ENCODE assay signal across 8 cellular contexts in the genomic region with DNA sequence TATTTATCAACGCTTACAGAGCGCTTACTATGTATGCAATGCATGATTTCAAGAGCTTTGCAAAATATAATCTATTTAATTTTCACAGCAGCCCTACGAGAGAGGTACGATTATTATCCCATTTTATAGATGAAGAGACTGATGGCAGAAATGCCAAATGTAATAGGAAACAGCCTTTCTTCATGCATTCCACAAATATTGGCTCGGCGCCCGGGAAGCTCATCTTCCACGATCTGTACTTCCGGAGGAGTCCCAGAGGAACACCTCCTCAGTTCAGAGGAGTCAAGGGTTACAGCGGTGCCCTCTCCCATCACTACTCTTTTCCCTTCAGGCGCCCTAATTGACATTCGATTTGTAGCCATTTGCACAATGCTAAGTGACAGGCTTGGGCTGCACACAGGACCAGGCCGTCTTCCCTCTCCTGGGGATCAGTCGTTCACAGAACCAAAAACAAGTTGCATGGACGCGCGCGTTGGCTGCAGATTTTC. TPM values are rescaled to one million over a fixed set of nuclear protein-coding genes. Genes with fewer than 3 reads are reported as not detected.
DNase-seq lines count a peak whose midpoint lies in the region.

No MANE protein-coding gene starts in this region.

- peak overlapping the region; percentile 64 for H3K27ac ChIP-seq in substantia nigra (ENCODE audit: low read depth, low read length, poor library complexity, severe bottlenecking)

- H3K4me1 Mint-ChIP-seq in activated CD4-positive, alpha-beta T cell treated with anti-CD3 and anti-CD28 coated beads, Interleukin-2, amount 10 ng/mL, durations not matched to agents 7 days and 5 days = peaks cover 24% of the 10 kb centered on the region
- peaks cover 18 to 21% of the 10 kb centered on the region in 2 donors for H3K4me1 Mint-ChIP-seq in immature natural killer cell

- H3K4me3 Mint-ChIP-seq in activated CD4-positive, alpha-beta T cell treated with anti-CD3 and anti-CD28 coated beads, Interleukin-2, amount 10 ng/mL, durations not matched to agents 7 days and 5 days = peak overlapping the region; percentile 81
- H3K4me3 Mint-ChIP-seq in immature natural killer cell = peak overlapping the region; percentile 77 to 95 (median 94)

- no peak for DNase-seq in activated CD4-positive, alpha-beta T cell treated with anti-CD3 and anti-CD28 coated beads, Interleukin-2, amount 10 ng/mL, durations not matched to agents 7 days and 5 days
- DNase-seq in activated CD4-positive, alpha-beta T cell treated with anti-CD3 and anti-CD28 coated beads for 4 hours = no peak
- peak; percentile 75 for DNase-seq in NCI-H2107 (lab: John Stamatoyannopoulos, UW)
- DNase-seq in amniotic epithelial cell (ENCODE audit: low read depth) = peak; percentile 68
- no peak for DNase-seq in immature natural killer cell
- DNase-seq in substantia nigra (lab: John Stamatoyannopoulos, UW) = peak in 15 of 49 donors; percentile 40 to 86 (median 57)
- DNase-seq in medulla oblongata (ENCODE audit: extremely low spot score) = no peak
- DNase-seq in occipital lobe (lab: John Stamatoyannopoulos, UW) = no peak

- no peaks in the 10 kb centered on the region for H3K9me3 Mint-ChIP-seq in activated CD4-positive, alpha-beta T cell treated with anti-CD3 and anti-CD28 coated beads, Interleukin-2, amount 10 ng/mL, durations not matched to agents 7 days and 5 days
- no peaks in the 10 kb centered on the region for H3K9me3 Mint-ChIP-seq in immature natural killer cell

- H3K36me3 Mint-ChIP-seq in activated CD4-positive, alpha-beta T cell treated with anti-CD3 and anti-CD28 coated beads, Interleukin-2, amount 10 ng/mL, durations not matched to agents 7 days and 5 days (ENCODE audit: low read depth) = no peaks in the 10 kb centered on the region
- no peaks in the 10 kb centered on the region for H3K36me3 Mint-ChIP-seq in immature natural killer cell

- CTCF ChIA-PET in activated CD4-positive, alpha-beta T cell treated with anti-CD3 and anti-CD28 coated beads, Interleukin-2, amount 10 ng/mL, durations not matched to agents 7 days and 5 days (lab: Charles Lee) = interaction anchor here (0.6 kb wide), 1 partner anchor 1040 kb away, joined by 4 read pairs; no protein-coding TSS in a partner anchor

- H3K27ac Mint-ChIP-seq in activated CD4-positive, alpha-beta T cell treated with anti-CD3 and anti-CD28 coated beads, Interleukin-2, amount 10 ng/mL, durations not matched to agents 7 days and 5 days = peak overlapping the region; percentile 93
- H3K27ac Mint-ChIP-seq in immature natural killer cell = peak overlapping the region; percentile 73 to 95 (median 89)

- POLR2A ChIA-PET in activated CD4-positive, alpha-beta T cell treated with anti-CD3 and anti-CD28 coated beads, Interleukin-2, amount 10 ng/mL, durations not matched to agents 7 days and 5 days (lab: Charles Lee) = no interaction called here

- H3K27me3 Mint-ChIP-seq in activated CD4-positive, alpha-beta T cell treated with anti-CD3 and anti-CD28 coated beads, Interleukin-2, amount 10 ng/mL, durations not matched to agents 7 days and 5 days = no peaks in the 10 kb centered on the region
- H3K27me3 Mint-ChIP-seq in immature natural killer cell (ENCODE audit: low read depth in 3 of 3) = peaks cover 4 to 16% (median 6%) of the 10 kb centered on the region in 3 donors

RNA-seq across cellular contexts. Expression of a gene that starts 1.1 kb away (rescaled TPM):
- 10 to 100 TPM; 24.7 to 25.5 TPM for total RNA-seq in activated CD4-positive, alpha-beta T cell treated with anti-CD3 and anti-CD28 coated beads, Interleukin-2, amount 10 ng/mL, durations not matched to agents 7 days and 5 days
- 1 to 10 TPM; 1.5 to 6.9 (median 2.7) TPM for polyA plus RNA-seq in immature natural killer cell
- total RNA-seq in occipital lobe = 76.3 TPM

RNA-seq across cellular contexts. Expression of a gene that starts 9.0 kb away (rescaled TPM):
- total RNA-seq in activated CD4-positive, alpha-beta T cell treated with anti-CD3 and anti-CD28 coated beads, Interleukin-2, amount 10 ng/mL, durations not matched to agents 7 days and 5 days = 100 to 1,000 TPM; 130 to 136 TPM
- 100 to 1,000 TPM in 1 of 3 donors, 10 to 100 TPM in 2; 86.8 to 116 (median 90.3) TPM for polyA plus RNA-seq in immature natural killer cell
- total RNA-seq in occipital lobe = 49.1 TPM

Comparison
In these comparisons a context has a peak if more than half of its experiments do, and no peak if none do; other contexts are left out.
1. DNase-seq: peak in NCI-H2107 (single experiment) and amniotic epithelial cell (single experiment); none in activated CD4-positive, alpha-beta T cell treated with anti-CD3 and anti-CD28 coated beads, Interleukin-2, amount 10 ng/mL, durations not matched to agents 7 days and 5 days (single experiment), activated CD4-positive, alpha-beta T cell treated with anti-CD3 and anti-CD28 coated beads for 4 hours (0 of 2), immature natural killer cell (0 of 3), medulla oblongata (single experiment) and occipital lobe (single experiment).